21 cellular contexts compared by ENCODE assay signal in the genomic region with DNA sequence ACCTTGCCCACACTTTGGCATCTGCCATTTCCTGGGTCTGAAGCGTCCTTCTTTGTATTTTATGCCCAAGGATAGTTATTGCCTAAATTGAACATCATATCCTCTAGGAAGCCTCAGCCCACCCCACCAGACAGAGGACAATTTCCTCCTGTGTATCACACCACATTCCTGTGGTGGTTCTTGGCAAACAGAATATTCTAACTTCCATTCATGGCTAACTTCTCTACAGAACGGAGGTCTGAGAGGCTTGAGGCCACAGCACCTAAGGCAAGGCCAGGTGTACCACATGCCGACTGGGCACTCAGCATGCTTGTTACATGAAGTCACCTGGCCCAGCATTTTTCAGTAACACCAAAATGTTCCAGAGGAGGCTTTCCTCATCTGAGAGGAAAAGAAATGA.
"Had no signal": no experiment of that assay in that cellular context is flagged by ENCODE, and none has a peak within 500 bp of the region (broad histone marks: within the 10 kb centered on the region; RNA-seq: fewer than 3 reads in every experiment).

No MANE protein-coding gene starts in this region.

- H3K4me3 Mint-ChIP-seq: activated CD8-positive, alpha-beta memory T cell treated with anti-CD3 and anti-CD28 coated beads, Interleukin-2, amount 10 ng/mL, durations not matched to agents 7 days and 5 days; activated T-cell treated with anti-CD3 and anti-CD28 coated beads, Interleukin-2, amount 50 U/mL, for 4 hours; immature natural killer cell; natural killer cell treated with Interleukin-12 subunit alpha and Interleukin-12 subunit beta and Interleukin-15 and Interleukin-18, amount 100 ng/mL, for 72 hours had no signal

- H3K4me1 ChIP-seq: colonic mucosa, prostate gland, spleen, transverse colon had no signal

- H3K27me3 Mint-ChIP-seq: activated CD8-positive, alpha-beta memory T cell treated with anti-CD3 and anti-CD28 coated beads, Interleukin-2, amount 10 ng/mL, durations not matched to agents 7 days and 5 days had no signal

- H3K36me3 ChIP-seq: cardiac muscle cell, colonic mucosa, prostate gland, spleen, transverse colon had no signal

- H3K4me3 ChIP-seq: cardiac muscle cell, colonic mucosa, prostate gland, right lobe of liver, spleen, transverse colon had no signal

- H3K27me3 ChIP-seq: cardiac muscle cell, colonic mucosa, right lobe of liver, spleen, transverse colon had no signal

- H3K27ac Mint-ChIP-seq: activated CD8-positive, alpha-beta memory T cell treated with anti-CD3 and anti-CD28 coated beads, Interleukin-2, amount 10 ng/mL, durations not matched to agents 7 days and 5 days; activated naive CD4-positive, alpha-beta T cell treated with anti-CD3 and anti-CD28 coated beads, Interleukin-2, amount 50 U/mL, for 72 hours; immature natural killer cell had no signal

- H3K27ac ChIP-seq: cardiac muscle cell, colonic mucosa, prostate gland, right lobe of liver, spleen, transverse colon had no signal

- H3K9me3 ChIP-seq: colonic mucosa, prostate gland, transverse colon had no signal

- DNase-seq: activated CD4-positive, alpha-beta T cell treated with anti-CD3 and anti-CD28 coated beads, Interleukin-2, amount 50 U/mL, for 1 hour; activated CD8-positive, alpha-beta memory T cell treated with anti-CD3 and anti-CD28 coated beads, Interleukin-2, amount 10 ng/mL, durations not matched to agents 7 days and 5 days; activated effector memory CD4-positive, alpha-beta T cell treated with anti-CD3 and anti-CD28 coated beads, Interleukin-2, amount 50 U/mL, for 16 hours; activated T-cell treated with anti-CD3 and anti-CD28 coated beads, Interleukin-2, amount 50 U/mL, for 4 hours; amniotic stem cell; colonic mucosa; immature natural killer cell; mesenchymal stem cell; occipital lobe; right lobe of liver; spleen; stimulated activated CD4-positive, alpha-beta T cell treated with anti-CD3 and anti-CD28 coated beads, Interleukin-1b, Interleukin-23, amount 100 ng/mL, for 48 hours; stimulated activated naive CD4-positive, alpha-beta T cell; substantia nigra; T-helper 2 cell; transverse colon had no signal

- ATAC-seq: activated CD8-positive, alpha-beta memory T cell treated with anti-CD3 and anti-CD28 coated beads, Interleukin-2, amount 10 ng/mL, durations not matched to agents 7 days and 5 days; activated naive CD4-positive, alpha-beta T cell treated with anti-CD3 and anti-CD28 coated beads, Interleukin-2, amount 50 U/mL, for 72 hours; activated T-cell treated with anti-CD3 and anti-CD28 coated beads, Interleukin-2, amount 50 U/mL, for 4 hours; left lobe of liver; natural killer cell treated with Interleukin-12 subunit alpha and Interleukin-12 subunit beta and Interleukin-15 and Interleukin-18, amount 100 ng/mL, for 72 hours; right lobe of liver had no signal
